Comparison of ENCODE assay signal across 1 cellular context in genomic region chr7:73311421-73311820, GRCh38.
A peak's percentile ranks its signal among the peaks of the same experiment; 100 is the strongest.
TF ChIP-seq lines count a peak whose summit lies in the region.
"Not testable (repeated sequence)": the region's sequence is repeated elsewhere in the genome, so short reads cannot be mapped to it uniquely, and the experiment has no call there.

No MANE protein-coding gene starts in this region.

TF ChIP-seq in K562, 482 proteins besides CTCF, POLR2A, EP300 and RAD21:
- TF ChIP-seq JUND (IDR thresholded peaks at IDR 0.05; ENCODE audit: borderline replicate concordance, low read depth, low read length) = 0 out of 2 replicates have a peak, but pooled peaks have one; percentile 7
- TF ChIP-seq JUND (tag; IDR thresholded peaks at IDR 0.05; ENCODE audit: borderline replicate concordance, low read depth, low read length) = not testable (repeated sequence)
- TF ChIP-seq, protein P1, sequence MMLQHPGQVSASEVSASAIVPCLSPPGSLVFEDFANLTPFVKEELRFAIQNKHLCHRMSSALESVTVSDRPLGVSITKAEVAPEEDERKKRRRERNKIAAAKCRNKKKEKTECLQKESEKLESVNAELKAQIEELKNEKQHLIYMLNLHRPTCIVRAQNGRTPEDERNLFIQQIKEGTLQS (IDR thresholded peaks at IDR 0.05) = peak; percentile 43; the same call in 1 of the 2 replicates
- TF ChIP-seq, protein P1 (CRISPR knock-in tag; conservative IDR thresholded peaks at IDR 0.05) = not testable (repeated sequence)
- peak; percentile 47; the same call in 1 of the 2 replicates for TF ChIP-seq FOSL1 (tag; conservative IDR thresholded peaks at IDR 0.05)
TF ChIP-seq in K562: peak in this region for 3; not testable (repeated sequence) for 479.
